ENCODE assay signal across 1 cellular context in the genomic region with DNA sequence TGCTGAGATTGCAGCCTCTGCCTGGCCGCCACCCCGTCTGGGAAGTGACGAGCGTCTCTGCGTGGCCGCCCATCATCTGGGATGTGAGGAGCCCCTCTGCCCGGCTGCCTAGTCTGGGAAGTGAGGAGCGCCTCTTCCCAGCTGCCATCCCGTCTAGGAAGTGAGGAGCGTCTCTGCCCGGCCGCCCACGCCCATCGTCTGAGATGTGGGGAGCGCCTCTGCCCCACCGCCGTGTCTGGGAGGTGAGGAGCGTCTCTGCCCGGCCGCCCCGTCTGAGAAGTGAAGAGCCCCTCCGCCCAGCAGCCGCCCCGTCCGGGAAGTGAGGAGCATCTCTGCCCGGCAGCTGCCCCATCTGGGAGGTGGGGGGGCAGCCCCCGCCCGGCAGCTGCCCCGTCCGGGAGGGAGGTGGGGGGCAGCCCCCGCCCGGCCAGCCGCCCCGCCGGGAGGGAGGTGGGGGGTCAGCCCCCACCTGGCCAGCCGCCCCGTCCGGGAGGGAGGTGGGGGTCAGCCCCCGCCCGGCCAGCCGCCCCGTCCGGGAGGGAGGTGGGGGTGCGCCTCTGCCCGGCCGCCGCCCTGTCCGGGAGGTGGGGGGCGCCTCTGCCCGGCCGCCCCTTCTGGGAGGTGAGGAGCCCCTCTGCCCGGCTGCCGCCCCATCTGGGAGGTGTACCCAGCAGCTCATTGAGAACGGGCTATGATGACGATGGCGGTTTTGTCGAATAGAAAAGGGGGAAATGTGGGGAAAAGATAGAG. TPM values are rescaled to one million over a fixed set of nuclear protein-coding genes. Genes with fewer than 3 reads are reported as not detected.
"Had no signal": no experiment of that assay in that cellular context is flagged by ENCODE, and none has a peak within 500 bp of the region (broad histone marks: within the 10 kb centered on the region; RNA-seq: fewer than 3 reads in every experiment).

No MANE protein-coding gene starts in this region.

RNA-seq across cellular contexts. Expression of a gene that starts 57.3 kb away (rescaled TPM):
- total RNA-seq: M059J had no signal
